Comparison of ENCODE assay signal across 1 cellular context in the genomic region with DNA sequence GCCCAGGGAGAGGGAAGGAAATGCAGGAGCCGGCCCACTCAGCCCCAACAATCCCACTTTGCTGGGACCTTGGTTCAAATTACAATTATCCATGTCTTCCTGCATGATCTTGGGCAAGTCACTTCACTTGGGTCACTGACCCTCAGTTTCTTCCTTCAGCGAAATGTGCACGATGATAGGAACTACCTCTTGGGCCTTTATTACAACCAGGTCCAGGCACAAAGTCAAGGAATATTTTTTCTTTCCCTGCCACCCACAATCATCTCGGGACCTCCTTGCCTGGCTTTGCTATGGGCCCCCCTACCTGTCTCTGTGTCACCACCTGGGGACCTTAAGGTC.
TF ChIP-seq lines count a peak whose summit lies in the region.

No MANE protein-coding gene starts in this region.

TF ChIP-seq in GM12878, 131 proteins besides CTCF, POLR2A, EP300 and RAD21:
- no peak for TF ChIP-seq ZNF24 (IDR thresholded peaks at IDR 0.05)
- TF ChIP-seq RUNX3 (IDR thresholded peaks at IDR 0.05; ENCODE audit: low read length) = no peak
- no peak for TF ChIP-seq NBN (IDR thresholded peaks at IDR 0.05)
- TF ChIP-seq IRF4 (IDR thresholded peaks at IDR 0.05; ENCODE audit: low read depth, low read length) = no peak
- TF ChIP-seq, protein P1, sequence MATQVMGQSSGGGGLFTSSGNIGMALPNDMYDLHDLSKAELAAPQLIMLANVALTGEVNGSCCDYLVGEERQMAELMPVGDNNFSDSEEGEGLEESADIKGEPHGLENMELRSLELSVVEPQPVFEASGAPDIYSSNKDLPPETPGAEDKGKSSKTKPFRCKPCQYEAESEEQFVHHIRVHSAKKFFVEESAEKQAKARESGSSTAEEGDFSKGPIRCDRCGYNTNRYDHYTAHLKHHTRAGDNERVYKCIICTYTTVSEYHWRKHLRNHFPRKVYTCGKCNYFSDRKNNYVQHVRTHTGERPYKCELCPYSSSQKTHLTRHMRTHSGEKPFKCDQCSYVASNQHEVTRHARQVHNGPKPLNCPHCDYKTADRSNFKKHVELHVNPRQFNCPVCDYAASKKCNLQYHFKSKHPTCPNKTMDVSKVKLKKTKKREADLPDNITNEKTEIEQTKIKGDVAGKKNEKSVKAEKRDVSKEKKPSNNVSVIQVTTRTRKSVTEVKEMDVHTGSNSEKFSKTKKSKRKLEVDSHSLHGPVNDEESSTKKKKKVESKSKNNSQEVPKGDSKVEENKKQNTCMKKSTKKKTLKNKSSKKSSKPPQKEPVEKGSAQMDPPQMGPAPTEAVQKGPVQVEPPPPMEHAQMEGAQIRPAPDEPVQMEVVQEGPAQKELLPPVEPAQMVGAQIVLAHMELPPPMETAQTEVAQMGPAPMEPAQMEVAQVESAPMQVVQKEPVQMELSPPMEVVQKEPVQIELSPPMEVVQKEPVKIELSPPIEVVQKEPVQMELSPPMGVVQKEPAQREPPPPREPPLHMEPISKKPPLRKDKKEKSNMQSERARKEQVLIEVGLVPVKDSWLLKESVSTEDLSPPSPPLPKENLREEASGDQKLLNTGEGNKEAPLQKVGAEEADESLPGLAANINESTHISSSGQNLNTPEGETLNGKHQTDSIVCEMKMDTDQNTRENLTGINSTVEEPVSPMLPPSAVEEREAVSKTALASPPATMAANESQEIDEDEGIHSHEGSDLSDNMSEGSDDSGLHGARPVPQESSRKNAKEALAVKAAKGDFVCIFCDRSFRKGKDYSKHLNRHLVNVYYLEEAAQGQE (IDR thresholded peaks at IDR 0.05; ENCODE audit: low read depth, low read length) = no peak
- TF ChIP-seq POU2F2 (IDR thresholded peaks at IDR 0.05; ENCODE audit: borderline replicate concordance, low read depth, low read length) = no peak
- no peak for TF ChIP-seq HDGF (IDR thresholded peaks at IDR 0.05)
- no peak for TF ChIP-seq BACH1 (IDR thresholded peaks at IDR 0.05; ENCODE audit: borderline replicate concordance)
- TF ChIP-seq MTA2 (IDR thresholded peaks at IDR 0.05; ENCODE audit: low read depth) = no peak
- no peak for TF ChIP-seq MYC (IDR thresholded peaks at IDR 0.05; ENCODE audit: insufficient read depth, insufficient read length, insufficient replicate concordance, low read length, severe bottlenecking)
- TF ChIP-seq, protein P2, sequence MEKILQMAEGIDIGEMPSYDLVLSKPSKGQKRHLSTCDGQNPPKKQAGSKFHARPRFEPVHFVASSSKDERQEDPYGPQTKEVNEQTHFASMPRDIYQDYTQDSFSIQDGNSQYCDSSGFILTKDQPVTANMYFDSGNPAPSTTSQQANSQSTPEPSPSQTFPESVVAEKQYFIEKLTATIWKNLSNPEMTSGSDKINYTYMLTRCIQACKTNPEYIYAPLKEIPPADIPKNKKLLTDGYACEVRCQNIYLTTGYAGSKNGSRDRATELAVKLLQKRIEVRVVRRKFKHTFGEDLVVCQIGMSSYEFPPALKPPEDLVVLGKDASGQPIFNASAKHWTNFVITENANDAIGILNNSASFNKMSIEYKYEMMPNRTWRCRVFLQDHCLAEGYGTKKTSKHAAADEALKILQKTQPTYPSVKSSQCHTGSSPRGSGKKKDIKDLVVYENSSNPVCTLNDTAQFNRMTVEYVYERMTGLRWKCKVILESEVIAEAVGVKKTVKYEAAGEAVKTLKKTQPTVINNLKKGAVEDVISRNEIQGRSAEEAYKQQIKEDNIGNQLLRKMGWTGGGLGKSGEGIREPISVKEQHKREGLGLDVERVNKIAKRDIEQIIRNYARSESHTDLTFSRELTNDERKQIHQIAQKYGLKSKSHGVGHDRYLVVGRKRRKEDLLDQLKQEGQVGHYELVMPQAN (conservative IDR thresholded peaks at IDR 0.05) = no peak
- no peak for TF ChIP-seq PML (IDR thresholded peaks at IDR 0.05; ENCODE audit: low read length)
- TF ChIP-seq, protein P3, sequence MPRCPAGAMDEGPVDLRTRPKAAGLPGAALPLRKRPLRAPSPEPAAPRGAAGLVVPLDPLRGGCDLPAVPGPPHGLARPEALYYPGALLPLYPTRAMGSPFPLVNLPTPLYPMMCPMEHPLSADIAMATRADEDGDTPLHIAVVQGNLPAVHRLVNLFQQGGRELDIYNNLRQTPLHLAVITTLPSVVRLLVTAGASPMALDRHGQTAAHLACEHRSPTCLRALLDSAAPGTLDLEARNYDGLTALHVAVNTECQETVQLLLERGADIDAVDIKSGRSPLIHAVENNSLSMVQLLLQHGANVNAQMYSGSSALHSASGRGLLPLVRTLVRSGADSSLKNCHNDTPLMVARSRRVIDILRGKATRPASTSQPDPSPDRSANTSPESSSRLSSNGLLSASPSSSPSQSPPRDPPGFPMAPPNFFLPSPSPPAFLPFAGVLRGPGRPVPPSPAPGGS (IDR thresholded peaks at IDR 0.05; ENCODE audit: borderline replicate concordance, insufficient read depth, low read depth, low read length, poor library complexity, severe bottlenecking) = no peak
